In the genomic region with DNA sequence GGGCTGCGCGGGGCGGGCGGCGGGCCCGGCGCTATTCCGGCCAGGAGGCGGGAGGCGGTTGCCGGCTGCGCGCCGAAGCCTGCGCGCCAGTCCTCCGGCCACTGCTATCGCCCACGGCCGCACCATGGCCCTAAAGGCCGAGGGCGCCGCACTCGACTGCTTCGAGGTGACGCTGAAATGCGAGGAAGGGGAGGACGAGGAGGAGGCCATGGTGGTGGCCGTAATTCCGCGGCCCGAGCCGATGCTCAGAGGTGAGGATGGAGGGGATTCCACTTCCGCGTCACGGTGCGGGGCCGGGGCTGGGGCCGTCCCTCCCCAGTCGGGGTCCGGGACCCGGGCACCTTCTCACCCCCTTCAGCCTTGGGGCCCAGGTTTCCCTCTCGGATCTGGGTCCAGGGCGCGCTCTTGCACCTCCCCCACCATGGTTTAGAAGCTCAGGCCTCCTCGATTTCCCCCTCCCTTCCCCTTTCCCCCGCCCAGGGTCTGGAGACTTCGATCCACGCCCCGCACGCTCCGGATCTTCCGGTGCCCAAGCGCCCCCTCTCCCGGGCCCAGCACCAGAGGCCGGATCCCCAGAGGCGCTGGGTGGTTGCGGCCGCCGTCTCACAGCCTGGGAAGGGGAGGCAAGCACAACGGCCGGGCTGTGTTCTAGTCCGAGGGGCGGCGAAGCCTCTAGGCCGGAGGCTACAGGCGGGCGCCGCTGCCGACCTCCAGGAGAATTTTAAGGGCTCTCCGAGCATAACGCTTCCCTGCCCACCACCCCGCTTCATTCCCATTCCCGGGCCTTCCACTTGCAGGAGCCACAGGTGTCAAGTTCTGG, we compare ENCODE assay signal across 8 cellular contexts. TPM values are rescaled to one million over a fixed set of nuclear protein-coding genes. Genes with fewer than 3 reads are reported as not detected.
DNase-seq lines count a peak whose midpoint lies in the region; ATAC-seq and TF ChIP-seq lines count a peak whose summit lies in the region.

No MANE protein-coding gene starts in this region.

- H3K4me2 ChIP-seq in SU-DHL-6 (ENCODE audit: low read depth, low read length, poor library complexity, severe bottlenecking) = peak overlapping the region; percentile 83

- peak; percentile 79 for DNase-seq in D341Med (ENCODE audit: low spot score)
- DNase-seq in HK-2 (ENCODE audit: unreplicated experiment) = peak; percentile 40
- DNase-seq in sigmoid colon = peak; percentile 75
- no peak for DNase-seq in COLO829 (ENCODE audit: low spot score)

- peaks cover 47% of the 10 kb centered on the region for H3K4me1 Mint-ChIP-seq in brain

- H2AFZ ChIP-seq in SU-DHL-6 (ENCODE audit: low read depth, low read length, severe bottlenecking) = peak overlapping the region; percentile 42

- H3K9me3 ChIP-seq in SU-DHL-6 (ENCODE audit: insufficient read depth, low read length) (no peaks in the 10 kb centered on the region), sigmoid colon (no peaks in the 10 kb centered on the region)

- H3K4me3 Mint-ChIP-seq in brain = peak overlapping the region; percentile 91 to 95 (median 93)

- H3K27ac Mint-ChIP-seq in brain = peak overlapping the region; percentile 13 to 91 (median 58)

- 1% methylated on average over 74 of the region's 74 CpGs for WGBS in sigmoid colon, 2 donors

- peak overlapping the region; percentile 80 for H3K4me3 ChIP-seq in SU-DHL-6 (ENCODE audit: insufficient read depth, low read length, poor library complexity, severe bottlenecking)
- peak overlapping the region; percentile 94 for H3K4me3 ChIP-seq in iPS-11a (ENCODE audit: low read depth, low read length)
- H3K4me3 ChIP-seq in sigmoid colon = peak overlapping the region; percentile 92 to 98 (median 94)

- H4K20me1 ChIP-seq in SU-DHL-6 (ENCODE audit: low read depth, low read length) = 0 out of 2 replicates have a peak, but pooled peaks cover 5% of the 10 kb centered on the region

- TF ChIP-seq EP300 in sigmoid colon (IDR thresholded peaks at IDR 0.05) = no peak

- peak overlapping the region; percentile 56 for H3K27ac ChIP-seq in SU-DHL-6 (ENCODE audit: low read depth, low read length)
- H3K27ac ChIP-seq in sigmoid colon = peak overlapping the region; percentile 83 to 95 (median 91)

- H3K9me3 Mint-ChIP-seq in brain = no peaks in the 10 kb centered on the region

- H3K79me2 ChIP-seq in SU-DHL-6 (ENCODE audit: insufficient read depth, low read length) = peaks cover 36% of the 10 kb centered on the region

- peak overlapping the region; percentile 86 for H3K9ac ChIP-seq in SU-DHL-6 (ENCODE audit: low read length)

- TF ChIP-seq POLR2A in sigmoid colon (IDR thresholded peaks at IDR 0.05) = no peak

- TF ChIP-seq CTCF in SU-DHL-6 (IDR thresholded peaks at IDR 0.05; ENCODE audit: insufficient read depth, low read length, poor library complexity, severe bottlenecking) (no peak), brain (conservative IDR thresholded peaks at IDR 0.05) (peak in 1 of 2 experiments; percentile 18), sigmoid colon (IDR thresholded peaks at IDR 0.05) (no peak)

- intact Hi-C loops in sigmoid colon (cut with DNase I) = loop anchor here (1.0 kb wide), 1 partner anchor 44 kb away; no protein-coding TSS in a partner anchor

- H3F3A ChIP-seq in SU-DHL-6 (ENCODE audit: insufficient read depth) = no peaks in the 10 kb centered on the region

- H3K27me3 Mint-ChIP-seq in brain = no peaks in the 10 kb centered on the region

- H3K4me1 ChIP-seq in sigmoid colon = peaks cover 0 to 32% (median 27%) of the 10 kb centered on the region in 4 donors

- peaks cover 35% of the 10 kb centered on the region for H3K36me3 Mint-ChIP-seq in brain

- H3K36me3 ChIP-seq in SU-DHL-6 (ENCODE audit: low read length) (no peaks in the 10 kb centered on the region), sigmoid colon (peaks cover 10 to 21% (median 14%) of the 10 kb centered on the region in 4 donors)

- H3K27me3 ChIP-seq in SU-DHL-6 (ENCODE audit: low read length) (no peaks in the 10 kb centered on the region), sigmoid colon (no peaks in the 10 kb centered on the region)

- peak; percentile 26 for ATAC-seq in GM19468 (IDR thresholded peaks at IDR 0.05; ENCODE audit: extremely low read depth, unreplicated experiment)

- no peaks in the 10 kb centered on the region for H3K9me2 ChIP-seq in SU-DHL-6 (replicated peaks; ENCODE audit: insufficient read depth, low read length)

RNA-seq across cellular contexts. Expression of a gene that starts 0.5 kb away (rescaled TPM):
- polyA plus RNA-seq in brain (ENCODE audit: insufficient read depth, low read depth, low replicate concordance) (43.6 TPM), sigmoid colon (10 to 100 TPM in 1 of 3 donors, 1 to 10 TPM in 2; 4.6 to 11.7 (median 4.8) TPM)
- 10 to 100 TPM; 12.2 to 15.2 (median 14.1) TPM for total RNA-seq in sigmoid colon

RNA-seq across cellular contexts. Expression of a gene that starts 25.1 kb away (rescaled TPM):
- polyA plus RNA-seq in brain (ENCODE audit: insufficient read depth, low read depth, low replicate concordance) (46.6 TPM), sigmoid colon (10 to 100 TPM; 25.8 to 49.3 (median 44.2) TPM)
- 10 to 100 TPM; 14.3 to 24.6 (median 18.2) TPM for total RNA-seq in sigmoid colon

RNA-seq across cellular contexts. Expression of a gene that starts 45.2 kb away (rescaled TPM):
- polyA plus RNA-seq in brain (ENCODE audit: insufficient read depth, low read depth, low replicate concordance) (16.5 TPM), sigmoid colon (1 to 10 TPM in 2 of 3 donors, under 1 TPM in 1; 0.69 to 4.0 (median 3.6) TPM)
- 10 to 100 TPM; 11.1 to 20.4 (median 13.6) TPM for total RNA-seq in sigmoid colon
